In the genomic region with DNA sequence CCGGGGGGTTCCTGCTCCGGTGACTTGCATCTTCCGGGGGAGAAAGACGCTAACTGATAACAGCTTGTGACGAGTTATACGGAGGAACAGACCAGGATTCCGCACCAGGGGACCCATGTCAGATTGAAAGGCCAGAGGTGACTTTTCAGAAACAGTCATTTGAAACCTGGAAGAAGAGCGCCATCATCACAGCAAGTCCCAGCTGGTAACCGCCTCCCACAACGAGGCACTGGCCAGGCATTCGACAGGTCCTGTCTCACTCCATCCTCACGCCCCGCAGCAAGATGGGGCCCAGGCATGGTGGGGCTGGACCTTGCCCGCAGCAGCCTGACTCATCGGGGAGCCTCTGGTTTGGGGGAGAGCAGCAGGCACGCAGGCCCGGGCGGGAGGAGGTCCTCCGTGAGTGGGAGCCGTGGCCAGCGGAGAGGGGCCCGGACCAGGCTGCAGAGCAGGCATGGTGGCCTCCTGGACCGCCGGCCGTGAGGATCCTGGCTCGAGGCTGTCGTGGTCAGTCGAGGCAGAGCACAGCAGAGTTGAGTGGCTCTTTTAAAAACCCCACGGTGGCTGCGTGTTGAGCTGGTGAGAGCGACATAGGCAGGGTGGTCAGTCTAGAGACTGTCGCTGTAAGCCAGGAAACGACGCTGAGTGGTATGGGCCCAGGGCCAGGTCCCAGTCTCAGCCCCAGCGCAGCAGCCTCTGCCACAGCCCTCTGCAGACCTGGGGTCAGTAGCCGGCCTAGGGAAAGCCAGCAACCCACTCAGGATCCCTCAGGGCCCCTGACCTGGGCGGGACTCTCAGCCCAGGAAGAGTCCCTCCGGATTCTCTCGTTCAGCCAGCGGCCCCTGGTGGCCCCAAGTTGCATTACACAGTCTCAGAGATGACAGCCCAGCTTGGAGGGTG, we compare ENCODE assay signal across 8 cellular contexts.
A peak's percentile ranks its signal among the peaks of the same experiment; 100 is the strongest.
DNase-seq lines count a peak whose midpoint lies in the region; ATAC-seq lines count a peak whose summit lies in the region.

No MANE protein-coding gene starts in this region.

- no peaks in the 10 kb centered on the region for H3K27me3 Mint-ChIP-seq in activated T-helper 2 cell treated with anti-CD3 and anti-CD28 coated beads, Interferon-gamma antibody, Interleukin-2, Interleukin-4, amounts not matched to agents 10 μg/mL and 5 μg/mL and 100 μg/mL, durations not matched to agents 14 hours and 24 hours and 36 hours (ENCODE audit: low read depth)

- intact Hi-C loops in activated T-helper 2 cell treated with anti-CD3 and anti-CD28 coated beads, Interferon-gamma antibody, Interleukin-2, Interleukin-4, amounts not matched to agents 10 μg/mL and 5 μg/mL and 100 μg/mL, durations not matched to agents 14 hours and 24 hours and 36 hours (cut with micrococcal nuclease) = loop anchor here (1.0 to 2.0 kb wide), 2 partner anchors 183 to 234 kb away; a partner anchor contains a TSS
- intact Hi-C loops in posterior vena cava (cut with DNase I) = loop anchor here (10.0 kb wide), 1 partner anchor 229 kb away; no protein-coding TSS in a partner anchor

- DNase-seq in EH (ENCODE audit: low read depth) (peak; percentile 69), HS-27A (ENCODE audit: low read depth) (peak; percentile 2), OCI-M1 (lab: John Stamatoyannopoulos, UW) (peak; percentile 83), glomerular visceral epithelial cell (ENCODE audit: extremely low spot score) (peak; percentile 71), posterior vena cava (ENCODE audit: low spot score) (peak; percentile 95), ureter (ENCODE audit: low spot score) (peak; percentile 75)
- DNase-seq in activated T-helper 2 cell treated with anti-CD3 and anti-CD28 coated beads, Interferon-gamma antibody, Interleukin-2, Interleukin-4, amounts not matched to agents 10 μg/mL and 5 μg/mL and 100 μg/mL, durations not matched to agents 14 hours and 24 hours and 36 hours (ENCODE audit: low spot score) = peak; percentile 44

- H3K4me1 Mint-ChIP-seq in activated T-helper 2 cell treated with anti-CD3 and anti-CD28 coated beads, Interferon-gamma antibody, Interleukin-2, Interleukin-4, amounts not matched to agents 10 μg/mL and 5 μg/mL and 100 μg/mL, durations not matched to agents 14 hours and 24 hours and 36 hours (ENCODE audit: low read depth) = peaks cover 14% of the 10 kb centered on the region

- peaks cover 48% of the 10 kb centered on the region for H3K36me3 Mint-ChIP-seq in activated T-helper 2 cell treated with anti-CD3 and anti-CD28 coated beads, Interferon-gamma antibody, Interleukin-2, Interleukin-4, amounts not matched to agents 10 μg/mL and 5 μg/mL and 100 μg/mL, durations not matched to agents 14 hours and 24 hours and 36 hours (ENCODE audit: low read depth)

- peak; percentile 73 for ATAC-seq in GM21447 (IDR thresholded peaks at IDR 0.05; ENCODE audit: unreplicated experiment)

- H3K9me3 Mint-ChIP-seq in activated T-helper 2 cell treated with anti-CD3 and anti-CD28 coated beads, Interferon-gamma antibody, Interleukin-2, Interleukin-4, amounts not matched to agents 10 μg/mL and 5 μg/mL and 100 μg/mL, durations not matched to agents 14 hours and 24 hours and 36 hours = peaks cover 7% of the 10 kb centered on the region

- H3K4me3 Mint-ChIP-seq in activated T-helper 2 cell treated with anti-CD3 and anti-CD28 coated beads, Interferon-gamma antibody, Interleukin-2, Interleukin-4, amounts not matched to agents 10 μg/mL and 5 μg/mL and 100 μg/mL, durations not matched to agents 14 hours and 24 hours and 36 hours (ENCODE audit: low read depth) = no peak overlapping the region

- H3K27ac Mint-ChIP-seq in activated T-helper 2 cell treated with anti-CD3 and anti-CD28 coated beads, Interferon-gamma antibody, Interleukin-2, Interleukin-4, amounts not matched to agents 10 μg/mL and 5 μg/mL and 100 μg/mL, durations not matched to agents 14 hours and 24 hours and 36 hours = peak overlapping the region; percentile 79

Comparison
In these comparisons a context has a peak if more than half of its experiments do, and no peak if none do; other contexts are left out.
1. Peak in every context shown above with its lines: DNase-seq and ATAC-seq.
2. DNase-seq: peak in every context shown above with its lines; median percentile 95 in posterior vena cava; 83 in OCI-M1; 75 in ureter; 71 in glomerular visceral epithelial cell; 69 in EH; 44 in activated T-helper 2 cell treated with anti-CD3 and anti-CD28 coated beads, Interferon-gamma antibody, Interleukin-2, Interleukin-4, amounts not matched to agents 10 μg/mL and 5 μg/mL and 100 μg/mL, durations not matched to agents 14 hours and 24 hours and 36 hours; 2 in HS-27A.